ENCODE assay signal across 1 cellular context in the genomic region with DNA sequence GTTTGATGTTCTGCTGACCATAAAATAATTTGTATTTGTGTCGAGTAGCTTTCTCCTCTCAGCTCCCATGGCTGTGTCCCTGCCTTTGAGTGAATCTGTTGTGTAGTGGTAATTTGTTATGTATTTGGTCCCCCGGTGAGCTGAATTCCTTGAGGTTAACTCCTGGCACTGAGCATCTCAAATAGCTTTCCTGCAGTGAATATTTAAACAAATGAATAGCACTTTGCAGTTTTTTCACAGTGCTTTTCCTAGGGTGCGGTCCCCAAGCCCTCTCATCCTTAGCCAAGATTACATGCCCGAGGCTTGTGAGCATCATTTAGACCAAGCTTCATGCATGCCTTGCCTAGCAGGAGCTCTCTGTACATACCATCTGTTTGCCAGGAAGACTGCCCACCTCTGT.
TF ChIP-seq lines count a peak whose summit lies in the region.

No MANE protein-coding gene starts in this region.

TF ChIP-seq in WTC11, 78 proteins besides CTCF, POLR2A, EP300 and RAD21 (continued from another document):
- no peak for TF ChIP-seq ZNF671 (CRISPR knock-in tag; IDR thresholded peaks at IDR 0.05)
- TF ChIP-seq, protein P1, sequence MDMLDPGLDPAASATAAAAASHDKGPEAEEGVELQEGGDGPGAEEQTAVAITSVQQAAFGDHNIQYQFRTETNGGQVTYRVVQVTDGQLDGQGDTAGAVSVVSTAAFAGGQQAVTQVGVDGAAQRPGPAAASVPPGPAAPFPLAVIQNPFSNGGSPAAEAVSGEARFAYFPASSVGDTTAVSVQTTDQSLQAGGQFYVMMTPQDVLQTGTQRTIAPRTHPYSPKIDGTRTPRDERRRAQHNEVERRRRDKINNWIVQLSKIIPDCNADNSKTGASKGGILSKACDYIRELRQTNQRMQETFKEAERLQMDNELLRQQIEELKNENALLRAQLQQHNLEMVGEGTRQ (CRISPR knock-in tag; IDR thresholded peaks at IDR 0.05): no peak
- TF ChIP-seq, protein P2, sequence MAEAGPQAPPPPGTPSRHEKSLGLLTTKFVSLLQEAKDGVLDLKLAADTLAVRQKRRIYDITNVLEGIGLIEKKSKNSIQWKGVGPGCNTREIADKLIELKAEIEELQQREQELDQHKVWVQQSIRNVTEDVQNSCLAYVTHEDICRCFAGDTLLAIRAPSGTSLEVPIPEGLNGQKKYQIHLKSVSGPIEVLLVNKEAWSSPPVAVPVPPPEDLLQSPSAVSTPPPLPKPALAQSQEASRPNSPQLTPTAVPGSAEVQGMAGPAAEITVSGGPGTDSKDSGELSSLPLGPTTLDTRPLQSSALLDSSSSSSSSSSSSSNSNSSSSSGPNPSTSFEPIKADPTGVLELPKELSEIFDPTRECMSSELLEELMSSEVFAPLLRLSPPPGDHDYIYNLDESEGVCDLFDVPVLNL (CRISPR knock-in tag; IDR thresholded peaks at IDR 0.05; ENCODE audit: borderline replicate concordance, low read depth): no peak
- no peak for TF ChIP-seq JUN (CRISPR knock-in tag; IDR thresholded peaks at IDR 0.05)
- TF ChIP-seq CREM (CRISPR knock-in tag; IDR thresholded peaks at IDR 0.05): no peak
- TF ChIP-seq FOXP1 (CRISPR knock-in tag; IDR thresholded peaks at IDR 0.05; ENCODE audit: borderline replicate concordance): no peak
- TF ChIP-seq NR2C2 (CRISPR knock-in tag; IDR thresholded peaks at IDR 0.05): no peak
- TF ChIP-seq, protein P3, sequence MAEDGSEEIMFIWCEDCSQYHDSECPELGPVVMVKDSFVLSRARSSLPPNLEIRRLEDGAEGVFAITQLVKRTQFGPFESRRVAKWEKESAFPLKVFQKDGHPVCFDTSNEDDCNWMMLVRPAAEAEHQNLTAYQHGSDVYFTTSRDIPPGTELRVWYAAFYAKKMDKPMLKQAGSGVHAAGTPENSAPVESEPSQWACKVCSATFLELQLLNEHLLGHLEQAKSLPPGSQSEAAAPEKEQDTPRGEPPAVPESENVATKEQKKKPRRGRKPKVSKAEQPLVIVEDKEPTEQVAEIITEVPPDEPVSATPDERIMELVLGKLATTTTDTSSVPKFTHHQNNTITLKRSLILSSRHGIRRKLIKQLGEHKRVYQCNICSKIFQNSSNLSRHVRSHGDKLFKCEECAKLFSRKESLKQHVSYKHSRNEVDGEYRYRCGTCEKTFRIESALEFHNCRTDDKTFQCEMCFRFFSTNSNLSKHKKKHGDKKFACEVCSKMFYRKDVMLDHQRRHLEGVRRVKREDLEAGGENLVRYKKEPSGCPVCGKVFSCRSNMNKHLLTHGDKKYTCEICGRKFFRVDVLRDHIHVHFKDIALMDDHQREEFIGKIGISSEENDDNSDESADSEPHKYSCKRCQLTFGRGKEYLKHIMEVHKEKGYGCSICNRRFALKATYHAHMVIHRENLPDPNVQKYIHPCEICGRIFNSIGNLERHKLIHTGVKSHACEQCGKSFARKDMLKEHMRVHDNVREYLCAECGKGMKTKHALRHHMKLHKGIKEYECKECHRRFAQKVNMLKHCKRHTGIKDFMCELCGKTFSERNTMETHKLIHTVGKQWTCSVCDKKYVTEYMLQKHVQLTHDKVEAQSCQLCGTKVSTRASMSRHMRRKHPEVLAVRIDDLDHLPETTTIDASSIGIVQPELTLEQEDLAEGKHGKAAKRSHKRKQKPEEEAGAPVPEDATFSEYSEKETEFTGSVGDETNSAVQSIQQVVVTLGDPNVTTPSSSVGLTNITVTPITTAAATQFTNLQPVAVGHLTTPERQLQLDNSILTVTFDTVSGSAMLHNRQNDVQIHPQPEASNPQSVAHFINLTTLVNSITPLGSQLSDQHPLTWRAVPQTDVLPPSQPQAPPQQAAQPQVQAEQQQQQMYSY (CRISPR knock-in tag; IDR thresholded peaks at IDR 0.05): no peak
- no peak for TF ChIP-seq NFE2L1 (CRISPR knock-in tag; IDR thresholded peaks at IDR 0.05)
- TF ChIP-seq, protein P4, sequence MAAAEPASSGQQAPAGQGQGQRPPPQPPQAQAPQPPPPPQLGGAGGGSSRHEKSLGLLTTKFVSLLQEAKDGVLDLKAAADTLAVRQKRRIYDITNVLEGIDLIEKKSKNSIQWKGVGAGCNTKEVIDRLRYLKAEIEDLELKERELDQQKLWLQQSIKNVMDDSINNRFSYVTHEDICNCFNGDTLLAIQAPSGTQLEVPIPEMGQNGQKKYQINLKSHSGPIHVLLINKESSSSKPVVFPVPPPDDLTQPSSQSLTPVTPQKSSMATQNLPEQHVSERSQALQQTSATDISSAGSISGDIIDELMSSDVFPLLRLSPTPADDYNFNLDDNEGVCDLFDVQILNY (CRISPR knock-in tag; IDR thresholded peaks at IDR 0.05): no peak
